15 cellular contexts compared by ENCODE assay signal in the genomic region with DNA sequence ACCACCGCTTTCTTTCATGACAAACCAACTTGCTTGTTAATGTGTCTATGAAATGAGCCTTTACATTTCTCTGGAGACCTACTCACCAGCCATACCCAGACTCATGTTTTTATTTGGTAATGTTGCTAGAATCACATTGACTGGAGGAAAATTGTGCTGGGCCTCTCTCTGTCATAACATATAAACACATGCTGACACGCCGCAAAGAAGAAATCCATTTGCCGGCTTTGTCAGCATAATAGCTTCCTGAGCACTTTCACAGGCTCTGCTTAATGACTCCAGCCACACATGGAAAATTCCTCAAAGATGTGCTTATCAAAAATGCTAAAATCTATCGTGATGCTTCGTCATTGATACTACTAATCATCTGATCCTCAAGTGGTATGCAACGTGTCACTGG.
"Had no signal": no experiment of that assay in that cellular context is flagged by ENCODE, and none has a peak within 500 bp of the region (broad histone marks: within the 10 kb centered on the region; RNA-seq: fewer than 3 reads in every experiment).

No MANE protein-coding gene starts in this region.

- H3K27me3 ChIP-seq: gastroesophageal sphincter, ovary, transverse colon had no signal

- H3K4me1 ChIP-seq: prostate gland had no signal

- H3K9me3 ChIP-seq: gastroesophageal sphincter, mucosa of descending colon, ovary, prostate gland, thoracic aorta, transverse colon had no signal

- H3K9me3 Mint-ChIP-seq: dendritic cell treated with granulocyte-macrophage colony-stimulating factor and Interleukin-4, amounts not matched to agents 40 ng/mL and 50 ng/mL, for 4 days; stimulated activated naive CD8-positive, alpha-beta T cell treated with anti-CD3 and anti-CD28 coated beads, Interleukin-15, amount 100 ng/mL, for 72 hours had no signal

- DNase-seq: cerebellar nuclear complex; foreskin fibroblast; naive thymus-derived CD8-positive, alpha-beta T cell; ovary; stimulated activated CD4-positive, alpha-beta T cell treated with anti-CD3 and anti-CD28 coated beads, Interleukin-2, amount 100 ng/mL, for 24 hours; stimulated activated CD4-positive, alpha-beta T cell treated with anti-CD3 and anti-CD28 coated beads, Interleukin-4, amount 100 ng/mL, for 4 hours; stimulated activated naive B cell treated with anti-CD40 and anti-IgM and Interleukin-4, amounts not matched to agents 10 μg/mL and 1 μg/mL and 100 μg/mL, for 72 hours; stimulated activated naive CD8-positive, alpha-beta T cell treated with anti-CD3 and anti-CD28 coated beads, Interleukin-15, amount 100 ng/mL, for 72 hours; transverse colon had no signal

- H3K36me3 ChIP-seq: gastroesophageal sphincter, ovary, prostate gland, thoracic aorta, transverse colon had no signal

- H3K4me3 ChIP-seq: gastroesophageal sphincter, mucosa of descending colon, ovary, prostate gland, transverse colon had no signal

- ATAC-seq: gastroesophageal sphincter; mucosa of descending colon; naive thymus-derived CD8-positive, alpha-beta T cell; sciatic nerve; stimulated activated naive B cell treated with anti-CD40 and anti-IgM and Interleukin-4, amounts not matched to agents 10 μg/mL and 1 μg/mL and 100 μg/mL, for 72 hours; stimulated activated naive CD8-positive, alpha-beta T cell treated with anti-CD3 and anti-CD28 coated beads, Interleukin-15, amount 100 ng/mL, for 72 hours had no signal

- H3K4me3 Mint-ChIP-seq: dendritic cell treated with granulocyte-macrophage colony-stimulating factor and Interleukin-4, amounts not matched to agents 40 ng/mL and 50 ng/mL, for 4 days; naive thymus-derived CD8-positive, alpha-beta T cell; stimulated activated naive B cell treated with anti-CD40 and anti-IgM and Interleukin-4, amounts not matched to agents 10 μg/mL and 1 μg/mL and 100 μg/mL, for 72 hours; stimulated activated naive CD8-positive, alpha-beta T cell treated with anti-CD3 and anti-CD28 coated beads, Interleukin-15, amount 100 ng/mL, for 72 hours had no signal

- H3K4me1 Mint-ChIP-seq: stimulated activated naive B cell treated with anti-CD40 and anti-IgM and Interleukin-4, amounts not matched to agents 10 μg/mL and 1 μg/mL and 100 μg/mL, for 72 hours; stimulated activated naive CD8-positive, alpha-beta T cell treated with anti-CD3 and anti-CD28 coated beads, Interleukin-15, amount 100 ng/mL, for 72 hours had no signal

- H3K27ac Mint-ChIP-seq: dendritic cell treated with granulocyte-macrophage colony-stimulating factor and Interleukin-4, amounts not matched to agents 40 ng/mL and 50 ng/mL, for 4 days; naive thymus-derived CD8-positive, alpha-beta T cell; stimulated activated naive B cell treated with anti-CD40 and anti-IgM and Interleukin-4, amounts not matched to agents 10 μg/mL and 1 μg/mL and 100 μg/mL, for 72 hours; stimulated activated naive CD8-positive, alpha-beta T cell treated with anti-CD3 and anti-CD28 coated beads, Interleukin-15, amount 100 ng/mL, for 72 hours had no signal

- H3K36me3 Mint-ChIP-seq: naive thymus-derived CD8-positive, alpha-beta T cell; stimulated activated naive B cell treated with anti-CD40 and anti-IgM and Interleukin-4, amounts not matched to agents 10 μg/mL and 1 μg/mL and 100 μg/mL, for 72 hours had no signal

- H3K27ac ChIP-seq: gastroesophageal sphincter, ovary, prostate gland, thoracic aorta, transverse colon had no signal

- H3K27me3 Mint-ChIP-seq: stimulated activated naive B cell treated with anti-CD40 and anti-IgM and Interleukin-4, amounts not matched to agents 10 μg/mL and 1 μg/mL and 100 μg/mL, for 72 hours had no signal
